ENCODE assay signal across 9 cellular contexts in genomic region chr15:93030430-93031102, GRCh38. TPM values are rescaled to one million over a fixed set of nuclear protein-coding genes. Genes with fewer than 3 reads are reported as not detected.
DNase-seq lines count a peak whose midpoint lies in the region; ATAC-seq, FAIRE-seq and TF ChIP-seq lines count a peak whose summit lies in the region.
"Had no signal": no experiment of that assay in that cellular context is flagged by ENCODE, and none has a peak within 500 bp of the region (broad histone marks: within the 10 kb centered on the region; RNA-seq: fewer than 3 reads in every experiment).

No MANE protein-coding gene starts in this region.

- peaks cover 5 to 8% of the 10 kb centered on the region in 2 experiments for H4K20me1 ChIP-seq in H1 (replicated peaks in 1 of 2; ENCODE audit: control insufficient read depth in 1 of 2, insufficient read depth in 2 of 2, low read length in 2 of 2)

- H3K56ac ChIP-seq in H1 (replicated peaks; ENCODE audit: insufficient read length, low read depth, low read length): no peak overlapping the region

- no peak for TF ChIP-seq EP300 in H1 (IDR thresholded peaks at IDR 0.05; ENCODE audit: borderline replicate concordance in 1 of 2, low read depth in 2 of 2, low read length in 2 of 2)

- peak overlapping the region; percentile 97 for H2BK15ac ChIP-seq in H1 (ENCODE audit: low read length)

- H2BK120ac ChIP-seq in H1 (replicated peaks; ENCODE audit: low read depth, low read length): no peak overlapping the region

- no peaks in the 10 kb centered on the region for H3K23me2 ChIP-seq in H1 (ENCODE audit: low read depth, low read length)

- no peak overlapping the region for H3K4me3 Mint-ChIP-seq in activated CD8-positive, alpha-beta T cell treated with anti-CD3 and anti-CD28 coated beads, Interleukin-2, amount 10 ng/mL, durations not matched to agents 7 days and 5 days
- peak overlapping the region; percentile 38 for H3K4me3 Mint-ChIP-seq in mesothelial cell of epicardium

- no peak overlapping the region for H3K4ac ChIP-seq in H1 (replicated peaks; ENCODE audit: insufficient read length, low read depth, low read length)

- TF ChIP-seq RAD21 in H1 (IDR thresholded peaks at IDR 0.05 in 1 of 2, conservative IDR thresholded peaks at IDR 0.05 in 1 of 2; ENCODE audit: low read depth in 2 of 2, low read length in 2 of 2): peak; percentile 97

- H3K4me3 ChIP-seq in BE2C (ENCODE audit: low read depth, low read length): no peak overlapping the region
- no peak overlapping the region for H3K4me3 ChIP-seq in H1 (ENCODE audit: extremely low read depth in 1 of 4, insufficient read depth in 2 of 4, low read depth in 3 of 4, low read length in 4 of 4)

- no peak overlapping the region for H3K9ac ChIP-seq in H1 (replicated peaks in 1 of 4; ENCODE audit: extremely low read depth in 1 of 4, low read depth in 3 of 4, low read length in 3 of 4)

- WGBS in H1 (ENCODE audit: extremely low coverage in 1 of 2, insufficient coverage in 1 of 2, insufficient read length in 1 of 2, insufficient replicate concordance in 2 of 2, low coverage in 1 of 2, low lambda C conversion rate in 2 of 2, missing lambda C conversion rate in 1 of 2), 2 experiments: 60% methylated on average over 17 of the region's 20 CpGs; no CpG with 5 or more reads in 1 of the 2 experiments

- no peak overlapping the region for H3K23ac ChIP-seq in H1 (ENCODE audit: insufficient read length)

- no peak overlapping the region for H3K4me2 ChIP-seq in H1 (ENCODE audit: insufficient read depth in 1 of 2, low read depth in 2 of 2, low read length in 2 of 2)

- peaks cover 20% of the 10 kb centered on the region for H3K4me1 Mint-ChIP-seq in activated CD8-positive, alpha-beta T cell treated with anti-CD3 and anti-CD28 coated beads, Interleukin-2, amount 10 ng/mL, durations not matched to agents 7 days and 5 days (ENCODE audit: low read depth)
- peaks cover 8% of the 10 kb centered on the region for H3K4me1 Mint-ChIP-seq in mesothelial cell of epicardium

- H2BK12ac ChIP-seq in H1 (ENCODE audit: low read depth, low read length): peak overlapping the region; percentile 60; the same call in 1 of the 2 replicates

- peak overlapping the region; percentile 87 for H3K18ac ChIP-seq in H1 (ENCODE audit: extremely low read depth, low read length)

- no peak overlapping the region for H3K14ac ChIP-seq in H1 (ENCODE audit: insufficient read length)

- peaks cover under 1% of the 10 kb centered on the region; the same call in 1 of the 2 replicates for H3K79me1 ChIP-seq in H1 (ENCODE audit: low read depth, low read length)

- peak; percentile 69 for DNase-seq in BE2C
- peak; percentile 43 for DNase-seq in NCI-H345 (lab: John Stamatoyannopoulos, UW)
- DNase-seq in activated CD8-positive, alpha-beta T cell treated with anti-CD3 and anti-CD28 coated beads, Interleukin-2, amount 10 ng/mL, durations not matched to agents 7 days and 5 days: peak; percentile 77
- peak; percentile 56 to 90 for DNase-seq in H1 (ENCODE audit: low read depth in 1 of 2, low spot score in 2 of 2)
- DNase-seq in mesothelial cell of epicardium (ENCODE audit: low spot score in 2 of 2, unreplicated experiment in 2 of 2): peak in 1 of 2 experiments; percentile 80
- DNase-seq in stimulated activated CD8-positive, alpha-beta memory T cell treated with anti-CD3 and anti-CD28 coated beads, Interleukin-2, amount 100 ng/mL, for 48 hours (ENCODE audit: low read depth in 2 of 2): peak; percentile 27 to 43

- H3K36me3 Mint-ChIP-seq in activated CD8-positive, alpha-beta T cell treated with anti-CD3 and anti-CD28 coated beads, Interleukin-2, amount 10 ng/mL, durations not matched to agents 7 days and 5 days (ENCODE audit: low read depth): peaks cover 14% of the 10 kb centered on the region
- H3K36me3 Mint-ChIP-seq in mesothelial cell of epicardium: no peaks in the 10 kb centered on the region

- no peak overlapping the region for H4K5ac ChIP-seq in H1 (ENCODE audit: insufficient read length, low read depth, low read length)

- H3K27ac ChIP-seq in H1 (ENCODE audit: low read depth, low read length): no peak overlapping the region

- CTCF ChIA-PET in activated CD8-positive, alpha-beta T cell treated with anti-CD3 and anti-CD28 coated beads, Interleukin-2, amount 10 ng/mL, durations not matched to agents 7 days and 5 days (lab: Charles Lee): interaction anchor here (0.5 to 4.3 kb wide), 31 partner anchors 10 to 1089 kb away, joined by 3 to 41 read pairs (median 4); partner anchors contain the start of gene RGMA
- CTCF ChIA-PET in H1 (lab: Charles Lee; ENCODE audit: partially characterized antibody): interaction anchor here (0.6 to 8.6 kb wide), 56 partner anchors 9 to 1102 kb away, joined by 3 to 119 read pairs (median 3); partner anchors contain the start of gene RGMA

- H3K36me3 ChIP-seq in BE2C (peaks cover 17% of the 10 kb centered on the region), H1 (ENCODE audit: control insufficient read depth in 2 of 4, insufficient read depth in 4 of 4, low read length in 3 of 4) (peaks cover 1 to 17% (median 12%) of the 10 kb centered on the region in 4 experiments; a peak in 7 of 8 replicates)

- no peak overlapping the region; the same call in 1 of the 2 replicates for H2BK5ac ChIP-seq in H1 (ENCODE audit: low read depth, low read length)

- H3K9me3 Mint-ChIP-seq in activated CD8-positive, alpha-beta T cell treated with anti-CD3 and anti-CD28 coated beads, Interleukin-2, amount 10 ng/mL, durations not matched to agents 7 days and 5 days (ENCODE audit: insufficient read depth): no peaks in the 10 kb centered on the region
- no peaks in the 10 kb centered on the region for H3K9me3 Mint-ChIP-seq in mesothelial cell of epicardium

- H2BK20ac ChIP-seq in H1 (ENCODE audit: low read length): no peak overlapping the region

- TF ChIP-seq POLR2A in H1 (IDR thresholded peaks at IDR 0.05; ENCODE audit: control extremely low read depth in 1 of 2, low read depth in 2 of 2, low read length in 2 of 2): no peak

- no peak overlapping the region for H2AK5ac ChIP-seq in H1 (ENCODE audit: low read depth, low read length)

- H3K27ac Mint-ChIP-seq in activated CD8-positive, alpha-beta T cell treated with anti-CD3 and anti-CD28 coated beads, Interleukin-2, amount 10 ng/mL, durations not matched to agents 7 days and 5 days: peak overlapping the region; percentile 33
- H3K27ac Mint-ChIP-seq in mesothelial cell of epicardium: no peak overlapping the region

- FAIRE-seq in H1 (lab: Jason Lieb, UNC): peak; percentile 57
- FAIRE-seq: colon had no signal

- POLR2A ChIA-PET in activated CD8-positive, alpha-beta T cell treated with anti-CD3 and anti-CD28 coated beads, Interleukin-2, amount 10 ng/mL, durations not matched to agents 7 days and 5 days (lab: Charles Lee): no interaction called here
- POLR2A ChIA-PET in H1 (lab: Charles Lee; ENCODE audit: partially characterized antibody): interaction anchor here (0.8 to 1.5 kb wide), 2 partner anchors 29 to 221 kb away, joined by 3 to 4 read pairs; no protein-coding TSS in a partner anchor

- ATAC-seq in GM18868 (IDR thresholded peaks at IDR 0.05; ENCODE audit: unreplicated experiment) (peak; percentile 88), HG03066 (IDR thresholded peaks at IDR 0.05; ENCODE audit: low read depth, unreplicated experiment) (peak; percentile 84)
- ATAC-seq in activated CD8-positive, alpha-beta T cell treated with anti-CD3 and anti-CD28 coated beads, Interleukin-2, amount 10 ng/mL, durations not matched to agents 7 days and 5 days: peak; percentile 85

- H3K27me3 ChIP-seq in BE2C (no peaks in the 10 kb centered on the region), H1 (replicated peaks in 1 of 4; ENCODE audit: control insufficient read depth in 3 of 4, extremely low read depth in 1 of 4, insufficient read depth in 3 of 4, low read length in 3 of 4) (no peaks in the 10 kb centered on the region)

- H3K79me2 ChIP-seq in H1 (ENCODE audit: control insufficient read depth in 1 of 2, insufficient read depth in 2 of 2, low read length in 2 of 2): no peaks in the 10 kb centered on the region

- H2AFZ ChIP-seq in H1 (ENCODE audit: low read length): no peak overlapping the region; the same call in 1 of the 2 replicates

- peak overlapping the region; percentile 34 for H4K91ac ChIP-seq in H1 (replicated peaks; ENCODE audit: insufficient read length, low read length)

- H3K4me1 ChIP-seq in BE2C (peaks cover 17% of the 10 kb centered on the region), H1 (replicated peaks in 1 of 4; ENCODE audit: control insufficient read depth in 3 of 4, insufficient read depth in 4 of 4, low read length in 3 of 4) (peaks cover 0 to 3% (median 0%) of the 10 kb centered on the region in 4 experiments; a peak in 3 of 7 replicates)

- TF ChIP-seq CTCF in BE2C (IDR thresholded peaks at IDR 0.05; ENCODE audit: low read depth, low read length) (peak; percentile 91), H1 (IDR thresholded peaks at IDR 0.05; ENCODE audit: control extremely low read depth in 1 of 3, insufficient read depth in 1 of 3, low read depth in 1 of 3, low read length in 3 of 3) (peak; percentile 84 to 91 (median 85)), mesothelial cell of epicardium (IDR thresholded peaks at IDR 0.05; ENCODE audit: unreplicated experiment) (peak; percentile 82)

- H3K9me3 ChIP-seq in BE2C (no peaks in the 10 kb centered on the region), H1 (ENCODE audit: insufficient read depth in 2 of 2, low read depth in 1 of 2, low read length in 1 of 2) (no peaks in the 10 kb centered on the region)

- H3K27me3 Mint-ChIP-seq in activated CD8-positive, alpha-beta T cell treated with anti-CD3 and anti-CD28 coated beads, Interleukin-2, amount 10 ng/mL, durations not matched to agents 7 days and 5 days (ENCODE audit: low read depth): no peaks in the 10 kb centered on the region
- H3K27me3 Mint-ChIP-seq in mesothelial cell of epicardium (ENCODE audit: low read depth): no peaks in the 10 kb centered on the region

- H4K8ac ChIP-seq in H1 (ENCODE audit: extremely low read depth, insufficient read depth, low read length): peak overlapping the region; percentile 36

TF ChIP-seq in H1, 55 proteins besides CTCF, POLR2A, EP300 and RAD21 (continues in another document):
- TF ChIP-seq SUZ12 (IDR thresholded peaks at IDR 0.05; ENCODE audit: low read length) (no peak), POLR2AphosphoS5 (IDR thresholded peaks at IDR 0.05; ENCODE audit: low read depth, low read length) (no peak)

RNA-seq across cellular contexts. Expression of gene RGMA, which starts 58.4 kb away (rescaled TPM):
- polyA plus RNA-seq in BE2C (2012; ENCODE audit: insufficient read depth, insufficient read length, low read depth): 1.1 TPM
- total RNA-seq in activated CD8-positive, alpha-beta T cell treated with anti-CD3 and anti-CD28 coated beads, Interleukin-2, amount 10 ng/mL, durations not matched to agents 7 days and 5 days: not detected
- 39.8 and 41.8 TPM in 2 replicates for total RNA-seq in H1 (2021; fragmentation: NEBNext Ultra II Directional; extraction: Animal tissue kit (Norgen Biotek cat#: 25700))
- polyA plus RNA-seq in H1 (2011; rRNA removed): 19.9 and 49.3 TPM in 2 replicates
- 22.2 TPM for polyA plus RNA-seq in H1 (2011; cell fraction: cytosol; rRNA removed)
- polyA plus RNA-seq in H1 (2011; cell fraction: nucleus; rRNA removed): 36.3 TPM
- 29.1 to 45.4 TPM (median 42.0 TPM) in 4 replicates for polyA plus RNA-seq in H1 (2012, experiment 1 of 2)
- 30.6 TPM for polyA plus RNA-seq in H1 (2012, experiment 2 of 2)
- polyA plus RNA-seq in H1 (2013, experiment 1 of 2): 21.1 TPM
- polyA plus RNA-seq in H1 (2013, experiment 2 of 2): 23.0 TPM
- polyA minus RNA-seq in H1 (2011; rRNA and poly(A)+ RNA removed): 10.0 and 13.8 TPM in 2 replicates
- 25.5 TPM for polyA minus RNA-seq in H1 (2011; cell fraction: cytosol; rRNA and poly(A)+ RNA removed)
- polyA minus RNA-seq in H1 (2011; cell fraction: nucleus; rRNA and poly(A)+ RNA removed): 27.8 TPM
- total RNA-seq in mesothelial cell of epicardium: 23.6 to 26.1 TPM (median 24.3 TPM) in 3 replicates

Comparison
In these comparisons a context has a peak if more than half of its experiments do, and no peak if none do; other contexts are left out.
1. RNA of gene RGMA, which starts 58.4 kb away (total RNA-seq): 39.8 to 41.8 TPM in H1 and 23.6 to 26.1 TPM in mesothelial cell of epicardium; not detected in activated CD8-positive, alpha-beta T cell treated with anti-CD3 and anti-CD28 coated beads, Interleukin-2, amount 10 ng/mL, durations not matched to agents 7 days and 5 days; every median in the first group is over 10 times any median in the second.
2. Peak in every context shown above with its lines, with median percentiles within 50 percentile points of each other: CTCF ChIP-seq and ATAC-seq.